25 cellular contexts compared by ENCODE assay signal in genomic region chr2:228701506-228701905, GRCh38.
"Had no signal": no experiment of that assay in that cellular context is flagged by ENCODE, and none has a peak within 500 bp of the region (broad histone marks: within the 10 kb centered on the region; RNA-seq: fewer than 3 reads in every experiment).

No MANE protein-coding gene starts in this region.

- H3K9me3 Mint-ChIP-seq: activated CD4-positive, alpha-beta T cell treated with anti-CD3 and anti-CD28 coated beads, Interleukin-2, amount 10 ng/mL, durations not matched to agents 7 days and 5 days; activated naive CD4-positive, alpha-beta T cell treated with anti-CD3 and anti-CD28 coated beads, Interleukin-2, amount 10 ng/mL, durations not matched to agents 7 days and 5 days; dendritic cell treated with granulocyte-macrophage colony-stimulating factor and Interleukin-4, amounts not matched to agents 40 ng/mL and 50 ng/mL, for 4 days; stimulated activated naive CD8-positive, alpha-beta T cell treated with anti-CD3 and anti-CD28 coated beads, Interleukin-15, Interleukin-2, amounts not matched to agents 100 ng/mL and 50 ng/mL, for 24 hours had no signal

- H3K4me3 ChIP-seq: esophagus muscularis mucosa, left ventricle myocardium inferior, pancreas, psoas muscle, right atrium auricular region, spleen, thoracic aorta, upper lobe of left lung, vagina had no signal

- ATAC-seq: pancreas, psoas muscle, T-helper 17 cell had no signal

- H3K4me1 Mint-ChIP-seq: activated CD4-positive, alpha-beta memory T cell treated with anti-CD3 and anti-CD28 coated beads, Interleukin-2, amount 10 ng/mL, durations not matched to agents 7 days and 5 days; activated CD4-positive, alpha-beta T cell treated with anti-CD3 and anti-CD28 coated beads, Interleukin-2, amount 10 ng/mL, durations not matched to agents 7 days and 5 days; activated naive CD4-positive, alpha-beta T cell treated with anti-CD3 and anti-CD28 coated beads, Interleukin-2, amount 10 ng/mL, durations not matched to agents 7 days and 5 days; central memory CD8-positive, alpha-beta T cell; T-helper 17 cell had no signal

- H3K27me3 ChIP-seq: esophagus muscularis mucosa, pancreas, right atrium auricular region, spleen, upper lobe of left lung, vagina had no signal

- DNase-seq: activated CD4-positive, alpha-beta memory T cell treated with anti-CD3 and anti-CD28 coated beads, Interleukin-2, amount 10 ng/mL, durations not matched to agents 7 days and 5 days; activated CD4-positive, alpha-beta T cell treated with anti-CD3 and anti-CD28 coated beads for 1 hour; activated CD4-positive, alpha-beta T cell treated with anti-CD3 and anti-CD28 coated beads, Interleukin-2, amount 10 ng/mL, durations not matched to agents 7 days and 5 days; activated CD8-positive, alpha-beta memory T cell treated with anti-CD3 and anti-CD28 coated beads, Interleukin-2, amount 50 U/mL, for 48 hours; activated gamma-delta T cell; activated naive CD4-positive, alpha-beta T cell treated with anti-CD3 and anti-CD28 coated beads, Interleukin-2, amount 10 ng/mL, durations not matched to agents 7 days and 5 days; activated T-cell treated with anti-CD3 and anti-CD28 coated beads, Interleukin-2, amount 50 U/mL, for 24 hours; amniotic stem cell; kidney glomerular epithelial cell; left ventricle myocardium inferior; nucleus accumbens; pancreas; psoas muscle; spleen; stimulated activated CD4-positive, alpha-beta T cell treated with anti-CD3 and anti-CD28 coated beads, Interleukin-4, amount 100 ng/mL, for 1 hour; T-helper 17 cell; T1000; upper lobe of left lung had no signal

- H3K9me3 ChIP-seq: esophagus muscularis mucosa, left ventricle myocardium inferior, pancreas, psoas muscle, right atrium auricular region, spleen, thoracic aorta, upper lobe of left lung, vagina had no signal

- H3K27ac Mint-ChIP-seq: activated CD4-positive, alpha-beta memory T cell treated with anti-CD3 and anti-CD28 coated beads, Interleukin-2, amount 10 ng/mL, durations not matched to agents 7 days and 5 days; activated CD4-positive, alpha-beta T cell treated with anti-CD3 and anti-CD28 coated beads, Interleukin-2, amount 10 ng/mL, durations not matched to agents 7 days and 5 days; activated naive CD4-positive, alpha-beta T cell treated with anti-CD3 and anti-CD28 coated beads, Interleukin-2, amount 10 ng/mL, durations not matched to agents 7 days and 5 days; activated T-cell treated with anti-CD3 and anti-CD28 coated beads, Interleukin-2, amount 50 U/mL, for 24 hours; dendritic cell treated with granulocyte-macrophage colony-stimulating factor and Interleukin-4, amounts not matched to agents 40 ng/mL and 50 ng/mL, for 4 days; stimulated activated naive CD8-positive, alpha-beta T cell treated with anti-CD3 and anti-CD28 coated beads, Interleukin-15, Interleukin-2, amounts not matched to agents 100 ng/mL and 50 ng/mL, for 24 hours; T-helper 17 cell had no signal

- H3K4me3 Mint-ChIP-seq: activated CD4-positive, alpha-beta memory T cell treated with anti-CD3 and anti-CD28 coated beads, Interleukin-2, amount 10 ng/mL, durations not matched to agents 7 days and 5 days; activated CD4-positive, alpha-beta T cell treated with anti-CD3 and anti-CD28 coated beads, Interleukin-2, amount 10 ng/mL, durations not matched to agents 7 days and 5 days; activated naive CD4-positive, alpha-beta T cell treated with anti-CD3 and anti-CD28 coated beads, Interleukin-2, amount 10 ng/mL, durations not matched to agents 7 days and 5 days; activated T-cell treated with anti-CD3 and anti-CD28 coated beads, Interleukin-2, amount 50 U/mL, for 24 hours; central memory CD8-positive, alpha-beta T cell; dendritic cell treated with granulocyte-macrophage colony-stimulating factor and Interleukin-4, amounts not matched to agents 40 ng/mL and 50 ng/mL, for 4 days; stimulated activated naive CD8-positive, alpha-beta T cell treated with anti-CD3 and anti-CD28 coated beads, Interleukin-15, Interleukin-2, amounts not matched to agents 100 ng/mL and 50 ng/mL, for 24 hours; T-helper 17 cell had no signal

- H3K27ac ChIP-seq: esophagus muscularis mucosa, left ventricle myocardium inferior, pancreas, psoas muscle, right atrium auricular region, spleen, thoracic aorta, upper lobe of left lung, vagina had no signal

- H3K36me3 ChIP-seq: esophagus muscularis mucosa, left ventricle myocardium inferior, pancreas, right atrium auricular region, spleen, thoracic aorta, upper lobe of left lung, vagina had no signal

- H3K36me3 Mint-ChIP-seq: activated naive CD4-positive, alpha-beta T cell treated with anti-CD3 and anti-CD28 coated beads, Interleukin-2, amount 10 ng/mL, durations not matched to agents 7 days and 5 days had no signal

- H3K4me1 ChIP-seq: esophagus muscularis mucosa, left ventricle myocardium inferior, pancreas, psoas muscle, right atrium auricular region, spleen, upper lobe of left lung, vagina had no signal

- H3K27me3 Mint-ChIP-seq: activated CD4-positive, alpha-beta memory T cell treated with anti-CD3 and anti-CD28 coated beads, Interleukin-2, amount 10 ng/mL, durations not matched to agents 7 days and 5 days; activated CD4-positive, alpha-beta T cell treated with anti-CD3 and anti-CD28 coated beads, Interleukin-2, amount 10 ng/mL, durations not matched to agents 7 days and 5 days; activated naive CD4-positive, alpha-beta T cell treated with anti-CD3 and anti-CD28 coated beads, Interleukin-2, amount 10 ng/mL, durations not matched to agents 7 days and 5 days; activated T-cell treated with anti-CD3 and anti-CD28 coated beads, Interleukin-2, amount 50 U/mL, for 24 hours; central memory CD8-positive, alpha-beta T cell; dendritic cell treated with granulocyte-macrophage colony-stimulating factor and Interleukin-4, amounts not matched to agents 40 ng/mL and 50 ng/mL, for 4 days; stimulated activated naive CD8-positive, alpha-beta T cell treated with anti-CD3 and anti-CD28 coated beads, Interleukin-15, Interleukin-2, amounts not matched to agents 100 ng/mL and 50 ng/mL, for 24 hours; T-helper 17 cell had no signal
